Comparison of ENCODE assay signal across 25 cellular contexts in genomic region chr3:43095370-43095769, GRCh38.
"Had no signal": no experiment of that assay in that cellular context is flagged by ENCODE, and none has a peak within 500 bp of the region (broad histone marks: within the 10 kb centered on the region; RNA-seq: fewer than 3 reads in every experiment).

No MANE protein-coding gene starts in this region.

- H3K27ac ChIP-seq: colonic mucosa, foreskin keratinocyte, hepatocyte, left ventricle myocardium inferior, lower lobe of right lung, right atrium auricular region, sigmoid colon, tibial artery, upper lobe of left lung had no signal

- H3K4me3 ChIP-seq: colonic mucosa, hepatocyte, left ventricle myocardium inferior, lower lobe of right lung, right atrium auricular region, sigmoid colon, smooth muscle cell, tibial artery, upper lobe of left lung, uterus had no signal

- H3K9me3 ChIP-seq: colonic mucosa, left ventricle myocardium inferior, lower lobe of right lung, right atrium auricular region, sigmoid colon, tibial artery, upper lobe of left lung, uterus had no signal

- H3K4me3 Mint-ChIP-seq: endodermal cell; memory B cell; naive thymus-derived CD8-positive, alpha-beta T cell; neural crest cell had no signal

- H3K27me3 ChIP-seq: colonic mucosa, foreskin keratinocyte, hepatocyte, right atrium auricular region, sigmoid colon, tibial artery, upper lobe of left lung, uterus had no signal

- H3K9me3 Mint-ChIP-seq: endodermal cell; memory B cell; naive thymus-derived CD8-positive, alpha-beta T cell; neural crest cell had no signal

- H3K36me3 ChIP-seq: colonic mucosa, left ventricle myocardium inferior, lower lobe of right lung, right atrium auricular region, sigmoid colon, tibial artery, upper lobe of left lung, uterus had no signal

- ATAC-seq: foreskin keratinocyte; left cardiac atrium; lower lobe of right lung; naive thymus-derived CD8-positive, alpha-beta T cell had no signal

- H3K4me1 Mint-ChIP-seq: neural crest cell had no signal

- H3K27me3 Mint-ChIP-seq: naive thymus-derived CD8-positive, alpha-beta T cell had no signal

- DNase-seq: colonic mucosa; dermis blood vessel endothelial cell; effector CD4-positive, alpha-beta T cell; endodermal cell; erythroblast; foreskin keratinocyte; head of caudate nucleus; kidney; left cardiac atrium; left ventricle myocardium inferior; lower lobe of right lung; midbrain; naive thymus-derived CD8-positive, alpha-beta T cell; posterior cingulate gyrus; sigmoid colon; stimulated activated CD4-positive, alpha-beta T cell treated with anti-CD3 and anti-CD28 coated beads, Interleukin-2, amount 100 ng/mL, for 48 hours; stimulated activated naive CD4-positive, alpha-beta T cell treated with Interleukin-2 at 50 U/mL for 16 hours; tibial artery; upper lobe of left lung; uterus had no signal

- H3K27ac Mint-ChIP-seq: endodermal cell, memory B cell had no signal

- H3K4me1 ChIP-seq: colonic mucosa, foreskin keratinocyte, uterus had no signal
